Comparison of ENCODE assay signal across 12 cellular contexts in genomic region chr1:246773213-246773641, GRCh38. TPM values are rescaled to one million over a fixed set of nuclear protein-coding genes. Genes with fewer than 3 reads are reported as not detected.
DNase-seq lines count a peak whose midpoint lies in the region; ATAC-seq lines count a peak whose summit lies in the region.
"Had no signal": no experiment of that assay in that cellular context is flagged by ENCODE, and none has a peak within 500 bp of the region (broad histone marks: within the 10 kb centered on the region; RNA-seq: fewer than 3 reads in every experiment).

No MANE protein-coding gene starts in this region.

- no peak overlapping the region for H3K27ac Mint-ChIP-seq in activated T-helper 17 cell treated with anti-CD3 and anti-CD28 coated beads, Interleukin-2, amount 50 U/mL, for 72 hours

- no peaks in the 10 kb centered on the region for H3K36me3 Mint-ChIP-seq in activated T-helper 17 cell treated with anti-CD3 and anti-CD28 coated beads, Interleukin-2, amount 50 U/mL, for 72 hours (ENCODE audit: low read depth)

- ATAC-seq in GM18517 (IDR thresholded peaks at IDR 0.05; ENCODE audit: unreplicated experiment) (peak; percentile 99), GM21447 (IDR thresholded peaks at IDR 0.05; ENCODE audit: unreplicated experiment) (peak; percentile 99), HG03108 (IDR thresholded peaks at IDR 0.05; ENCODE audit: unreplicated experiment) (peak; percentile 96)
- ATAC-seq in activated T-helper 17 cell treated with anti-CD3 and anti-CD28 coated beads, Interleukin-2, amount 50 U/mL, for 72 hours (replicated peaks) = peak; percentile 71

- no peaks in the 10 kb centered on the region for H3K9me3 Mint-ChIP-seq in activated T-helper 17 cell treated with anti-CD3 and anti-CD28 coated beads, Interleukin-2, amount 50 U/mL, for 72 hours

- no peaks in the 10 kb centered on the region for H3K27me3 Mint-ChIP-seq in activated T-helper 17 cell treated with anti-CD3 and anti-CD28 coated beads, Interleukin-2, amount 50 U/mL, for 72 hours

- no peak overlapping the region for H3K4me3 Mint-ChIP-seq in activated T-helper 17 cell treated with anti-CD3 and anti-CD28 coated beads, Interleukin-2, amount 50 U/mL, for 72 hours

- H3K4me1 Mint-ChIP-seq in activated T-helper 17 cell treated with anti-CD3 and anti-CD28 coated beads, Interleukin-2, amount 50 U/mL, for 72 hours = no peaks in the 10 kb centered on the region

- DNase-seq in DMS53 (lab: John Stamatoyannopoulos, UW) (no peak), NCI-H69 (lab: John Stamatoyannopoulos, UW) (no peak), NCI-H524 (lab: John Stamatoyannopoulos, UW) (no peak), GDM1 (lab: John Stamatoyannopoulos, UW) (no peak)
- DNase-seq: activated T-cell treated with anti-CD3 and anti-CD28 coated beads, Interleukin-2, amount 50 U/mL, for 48 hours; DMS153; NCI-H226; thyroid gland had no signal

RNA-seq across cellular contexts. Expression of gene SCCPDH, which starts 49.0 kb away (rescaled TPM):
- 10 to 100 TPM in 1 of 2 donors, 1 to 10 TPM in 1; 8.9 to 23.9 TPM for total RNA-seq in activated T-helper 17 cell treated with anti-CD3 and anti-CD28 coated beads, Interleukin-2, amount 50 U/mL, for 72 hours
